Comparison of ENCODE assay signal across 8 cellular contexts in genomic region chr17:81910840-81911276, GRCh38. TPM values are rescaled to one million over a fixed set of nuclear protein-coding genes. Genes with fewer than 3 reads are reported as not detected.
DNase-seq lines count a peak whose midpoint lies in the region; ATAC-seq and TF ChIP-seq lines count a peak whose summit lies in the region.

No MANE protein-coding gene starts in this region.

- no peak for TF ChIP-seq CTCF in VCaP (conservative IDR thresholded peaks at IDR 0.05)

- H3K27ac ChIP-seq in VCaP (peak overlapping the region; percentile 86), right cardiac atrium (ENCODE audit: low read length) (no peak overlapping the region), skin epidermis (peak overlapping the region in 12 of 21 experiments; percentile 18 to 84 (median 57))

- peaks cover 40% of the 10 kb centered on the region for H3K36me3 Mint-ChIP-seq in activated naive CD4-positive, alpha-beta T cell treated with anti-CD3 and anti-CD28 coated beads, Interleukin-2, amount 10 ng/mL, durations not matched to agents 7 days and 5 days

- no peaks in the 10 kb centered on the region for H3K9me3 Mint-ChIP-seq in activated naive CD4-positive, alpha-beta T cell treated with anti-CD3 and anti-CD28 coated beads, Interleukin-2, amount 10 ng/mL, durations not matched to agents 7 days and 5 days

- H3K27ac Mint-ChIP-seq in activated naive CD4-positive, alpha-beta T cell treated with anti-CD3 and anti-CD28 coated beads, Interleukin-2, amount 10 ng/mL, durations not matched to agents 7 days and 5 days: peak overlapping the region; percentile 81

- under 1% methylated on average over 55 of the region's 55 CpGs for WGBS in right cardiac atrium

- intact Hi-C loops in right cardiac atrium (cut with DNase I): no loop called here

- ATAC-seq in HG02970 (IDR thresholded peaks at IDR 0.05; ENCODE audit: low FRiP score, unreplicated experiment) (peak; percentile 42), right cardiac atrium (peak in 1 of 2 donors; percentile 1)

- no peaks in the 10 kb centered on the region for H3K27me3 ChIP-seq in right cardiac atrium (ENCODE audit: control insufficient read depth, insufficient read depth)

- DNase-seq in activated naive CD4-positive, alpha-beta T cell treated with anti-CD3 and anti-CD28 coated beads, Interleukin-2, amount 10 ng/mL, durations not matched to agents 7 days and 5 days: no peak
- no peak for DNase-seq in activated naive CD4-positive, alpha-beta T cell treated with anti-CD3 and anti-CD28 coated beads, Interleukin-2, amount 50 U/mL, for 16 hours
- DNase-seq in right cardiac atrium (no peak), HT-29 (ENCODE audit: low spot score) (no peak)
- DNase-seq in stimulated activated CD4-positive, alpha-beta T cell treated with anti-CD3 and anti-CD28 coated beads, Interleukin-2, amount 100 ng/mL, for 24 hours: no peak

- no peaks in the 10 kb centered on the region for H3K4me1 ChIP-seq in right cardiac atrium (ENCODE audit: control insufficient read depth, insufficient read depth, low read length)

- H3K4me1 Mint-ChIP-seq in activated naive CD4-positive, alpha-beta T cell treated with anti-CD3 and anti-CD28 coated beads, Interleukin-2, amount 10 ng/mL, durations not matched to agents 7 days and 5 days: peaks cover 21% of the 10 kb centered on the region

- no peaks in the 10 kb centered on the region for H3K9me3 ChIP-seq in right cardiac atrium (ENCODE audit: control insufficient read depth, low read length)

- peak overlapping the region; percentile 90 for H3K4me3 Mint-ChIP-seq in activated naive CD4-positive, alpha-beta T cell treated with anti-CD3 and anti-CD28 coated beads, Interleukin-2, amount 10 ng/mL, durations not matched to agents 7 days and 5 days

- CTCF ChIA-PET in activated naive CD4-positive, alpha-beta T cell treated with anti-CD3 and anti-CD28 coated beads, Interleukin-2, amount 10 ng/mL, durations not matched to agents 7 days and 5 days (lab: Charles Lee): no interaction called here

- H3K27me3 Mint-ChIP-seq in activated naive CD4-positive, alpha-beta T cell treated with anti-CD3 and anti-CD28 coated beads, Interleukin-2, amount 10 ng/mL, durations not matched to agents 7 days and 5 days: no peaks in the 10 kb centered on the region

- H3K4me3 ChIP-seq in right cardiac atrium (ENCODE audit: low read length) (peak overlapping the region; percentile 86), skin epidermis (peak overlapping the region; percentile 55 to 79 (median 63))

RNA-seq across cellular contexts. Expression of gene PCYT2, which starts 0.3 kb away (rescaled TPM):
- total RNA-seq in right cardiac atrium: 10 to 100 TPM; 16.7 to 24.8 (median 18.6) TPM
- polyA plus RNA-seq in right cardiac atrium: 28.5 TPM
- 163 and 167 TPM in 2 replicates for total RNA-seq in HT-29 (2014; rRNA removed; shearing (Covaris generic))

RNA-seq across cellular contexts. Expression of gene SIRT7, which starts 7.1 kb away (rescaled TPM):
- 10 to 100 TPM in 1 of 4 donors, 1 to 10 TPM in 3; 7.6 to 10.1 (median 8.9) TPM for total RNA-seq in right cardiac atrium
- polyA plus RNA-seq in right cardiac atrium: 7.3 TPM
- total RNA-seq in HT-29 (2014; rRNA removed; shearing (Covaris generic)): 101 and 121 TPM in 2 replicates

RNA-seq across cellular contexts. Expression of gene NPB, which starts 8.8 kb away (rescaled TPM):
- total RNA-seq in right cardiac atrium: under 1 TPM; 0.14 to 0.53 (median 0.29) TPM
- 0.32 TPM for polyA plus RNA-seq in right cardiac atrium
- 2.4 and 3.2 TPM in 2 replicates for total RNA-seq in HT-29 (2014; rRNA removed; shearing (Covaris generic))

RNA-seq across cellular contexts. Expression of gene MAFG, which starts 16.7 kb away (rescaled TPM):
- total RNA-seq in right cardiac atrium: 10 to 100 TPM; 16.6 to 28.9 (median 26.0) TPM
- 18.4 TPM for polyA plus RNA-seq in right cardiac atrium
- 42.8 and 45.5 TPM in 2 replicates for total RNA-seq in HT-29 (2014; rRNA removed; shearing (Covaris generic))

RNA-seq across cellular contexts. Expression of gene ANAPC11, which starts 19.3 kb away (rescaled TPM):
- total RNA-seq in right cardiac atrium: 100 to 1,000 TPM; 135 to 167 (median 148) TPM
- polyA plus RNA-seq in right cardiac atrium: 338 TPM
- 222 and 256 TPM in 2 replicates for total RNA-seq in HT-29 (2014; rRNA removed; shearing (Covaris generic))
